ENCODE assay signal across 3 cellular contexts in the genomic region with DNA sequence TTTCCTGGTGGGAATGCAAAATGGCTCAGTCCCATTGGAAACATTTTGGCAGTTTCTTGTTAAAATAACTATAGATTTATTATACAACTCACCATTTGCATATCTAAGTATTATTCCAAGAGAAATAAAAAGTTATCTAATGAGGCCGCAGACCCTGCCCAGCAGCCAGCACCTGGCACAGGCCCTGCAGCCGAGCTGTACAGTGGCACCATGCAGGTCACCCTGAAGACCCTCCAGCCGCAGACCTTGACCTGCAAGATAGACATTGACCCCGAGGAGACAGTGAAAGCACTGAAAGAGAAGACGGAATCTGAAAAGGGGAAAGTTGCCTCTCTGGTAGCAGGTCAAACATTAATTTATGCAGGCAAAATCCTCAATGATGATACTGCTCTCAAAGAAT.
"Had no signal": no experiment of that assay in that cellular context is flagged by ENCODE, and none has a peak within 500 bp of the region (broad histone marks: within the 10 kb centered on the region; RNA-seq: fewer than 3 reads in every experiment).

No MANE protein-coding gene starts in this region.

- H3K4me3 ChIP-seq: GM12878 had no signal

- DNase-seq: GDM1, GF-D8 had no signal

- ATAC-seq: GM12878 had no signal
